In the genomic region with DNA sequence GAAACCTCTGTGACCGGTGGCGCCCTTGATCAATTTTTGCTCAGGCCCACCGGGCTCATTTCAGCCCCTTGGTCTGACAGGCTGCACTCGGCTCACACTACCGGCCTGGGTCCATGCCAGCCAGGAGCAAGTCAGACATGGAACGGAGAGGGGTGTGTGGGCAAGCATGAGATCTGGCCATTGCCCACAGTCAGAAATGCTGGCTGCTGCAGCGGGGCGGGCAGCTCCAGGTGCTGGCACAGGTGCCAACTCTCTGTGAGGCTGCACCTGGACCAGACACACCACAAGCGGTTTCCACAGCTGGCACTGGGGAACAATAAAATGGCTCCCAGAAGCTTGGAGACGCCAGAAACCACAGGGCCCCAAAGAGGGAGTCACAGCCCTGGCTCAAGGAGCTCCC, we compare ENCODE assay signal across 1 cellular context.
TF ChIP-seq lines count a peak whose summit lies in the region.

No MANE protein-coding gene starts in this region.

TF ChIP-seq in GM23338, 12 proteins besides CTCF, POLR2A, EP300 and RAD21 (continued from another document):
- TF ChIP-seq, protein P1, sequence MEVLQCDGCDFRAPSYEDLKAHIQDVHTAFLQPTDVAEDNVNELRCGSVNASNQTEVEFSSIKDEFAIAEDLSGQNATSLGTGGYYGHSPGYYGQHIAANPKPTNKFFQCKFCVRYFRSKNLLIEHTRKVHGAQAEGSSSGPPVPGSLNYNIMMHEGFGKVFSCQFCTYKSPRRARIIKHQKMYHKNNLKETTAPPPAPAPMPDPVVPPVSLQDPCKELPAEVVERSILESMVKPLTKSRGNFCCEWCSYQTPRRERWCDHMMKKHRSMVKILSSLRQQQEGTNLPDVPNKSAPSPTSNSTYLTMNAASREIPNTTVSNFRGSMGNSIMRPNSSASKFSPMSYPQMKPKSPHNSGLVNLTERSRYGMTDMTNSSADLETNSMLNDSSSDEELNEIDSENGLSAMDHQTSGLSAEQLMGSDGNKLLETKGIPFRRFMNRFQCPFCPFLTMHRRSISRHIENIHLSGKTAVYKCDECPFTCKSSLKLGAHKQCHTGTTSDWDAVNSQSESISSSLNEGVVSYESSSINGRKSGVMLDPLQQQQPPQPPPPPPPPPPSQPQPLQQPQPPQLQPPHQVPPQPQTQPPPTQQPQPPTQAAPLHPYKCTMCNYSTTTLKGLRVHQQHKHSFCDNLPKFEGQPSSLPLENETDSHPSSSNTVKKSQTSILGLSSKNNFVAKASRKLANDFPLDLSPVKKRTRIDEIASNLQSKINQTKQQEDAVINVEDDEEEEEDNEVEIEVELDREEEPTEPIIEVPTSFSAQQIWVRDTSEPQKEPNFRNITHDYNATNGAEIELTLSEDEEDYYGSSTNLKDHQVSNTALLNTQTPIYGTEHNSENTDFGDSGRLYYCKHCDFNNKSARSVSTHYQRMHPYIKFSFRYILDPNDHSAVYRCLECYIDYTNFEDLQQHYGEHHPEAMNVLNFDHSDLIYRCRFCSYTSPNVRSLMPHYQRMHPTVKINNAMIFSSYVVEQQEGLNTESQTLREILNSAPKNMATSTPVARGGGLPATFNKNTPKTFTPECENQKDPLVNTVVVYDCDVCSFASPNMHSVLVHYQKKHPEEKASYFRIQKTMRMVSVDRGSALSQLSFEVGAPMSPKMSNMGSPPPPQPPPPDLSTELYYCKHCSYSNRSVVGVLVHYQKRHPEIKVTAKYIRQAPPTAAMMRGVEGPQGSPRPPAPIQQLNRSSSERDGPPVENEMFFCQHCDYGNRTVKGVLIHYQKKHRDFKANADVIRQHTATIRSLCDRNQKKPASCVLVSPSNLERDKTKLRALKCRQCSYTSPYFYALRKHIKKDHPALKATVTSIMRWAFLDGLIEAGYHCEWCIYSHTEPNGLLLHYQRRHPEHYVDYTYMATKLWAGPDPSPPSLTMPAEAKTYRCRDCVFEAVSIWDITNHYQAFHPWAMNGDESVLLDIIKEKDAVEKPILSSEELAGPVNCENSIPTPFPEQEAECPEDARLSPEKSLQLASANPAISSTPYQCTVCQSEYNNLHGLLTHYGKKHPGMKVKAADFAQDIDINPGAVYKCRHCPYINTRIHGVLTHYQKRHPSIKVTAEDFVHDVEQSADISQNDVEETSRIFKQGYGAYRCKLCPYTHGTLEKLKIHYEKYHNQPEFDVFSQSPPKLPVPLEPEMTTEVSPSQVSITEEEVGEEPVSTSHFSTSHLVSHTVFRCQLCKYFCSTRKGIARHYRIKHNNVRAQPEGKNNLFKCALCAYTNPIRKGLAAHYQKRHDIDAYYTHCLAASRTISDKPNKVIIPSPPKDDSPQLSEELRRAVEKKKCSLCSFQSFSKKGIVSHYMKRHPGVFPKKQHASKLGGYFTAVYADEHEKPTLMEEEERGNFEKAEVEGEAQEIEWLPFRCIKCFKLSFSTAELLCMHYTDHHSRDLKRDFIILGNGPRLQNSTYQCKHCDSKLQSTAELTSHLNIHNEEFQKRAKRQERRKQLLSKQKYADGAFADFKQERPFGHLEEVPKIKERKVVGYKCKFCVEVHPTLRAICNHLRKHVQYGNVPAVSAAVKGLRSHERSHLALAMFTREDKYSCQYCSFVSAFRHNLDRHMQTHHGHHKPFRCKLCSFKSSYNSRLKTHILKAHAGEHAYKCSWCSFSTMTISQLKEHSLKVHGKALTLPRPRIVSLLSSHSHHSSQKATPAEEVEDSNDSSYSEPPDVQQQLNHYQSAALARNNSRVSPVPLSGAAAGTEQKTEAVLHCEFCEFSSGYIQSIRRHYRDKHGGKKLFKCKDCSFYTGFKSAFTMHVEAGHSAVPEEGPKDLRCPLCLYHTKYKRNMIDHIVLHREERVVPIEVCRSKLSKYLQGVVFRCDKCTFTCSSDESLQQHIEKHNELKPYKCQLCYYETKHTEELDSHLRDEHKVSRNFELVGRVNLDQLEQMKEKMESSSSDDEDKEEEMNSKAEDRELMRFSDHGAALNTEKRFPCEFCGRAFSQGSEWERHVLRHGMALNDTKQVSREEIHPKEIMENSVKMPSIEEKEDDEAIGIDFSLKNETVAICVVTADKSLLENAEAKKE (CRISPR knock-in tag; IDR thresholded peaks at IDR 0.05): no peak
- TF ChIP-seq EZH2 (IDR thresholded peaks at IDR 0.05; ENCODE audit: low read depth, unreplicated experiment) (no peak), NANOG (IDR thresholded peaks at IDR 0.05; ENCODE audit: borderline replicate concordance) (no peak), ZNF331 (CRISPR knock-in tag; IDR thresholded peaks at IDR 0.05; ENCODE audit: low read depth) (no peak), ZNF114 (CRISPR knock-in tag; IDR thresholded peaks at IDR 0.05) (no peak), REST (IDR thresholded peaks at IDR 0.05; ENCODE audit: unreplicated experiment) (no peak), STAT1 (IDR thresholded peaks at IDR 0.05; ENCODE audit: unreplicated experiment) (no peak)
